14 cellular contexts compared by ENCODE assay signal in genomic region chr10:130904676-130905075, GRCh38.
"Had no signal": no experiment of that assay in that cellular context is flagged by ENCODE, and none has a peak within 500 bp of the region (broad histone marks: within the 10 kb centered on the region; RNA-seq: fewer than 3 reads in every experiment).

No MANE protein-coding gene starts in this region.

- H3K36me3 Mint-ChIP-seq: immature natural killer cell, memory B cell had no signal

- H3K27me3 Mint-ChIP-seq: effector memory CD8-positive, alpha-beta T cell; memory B cell had no signal

- H3K9me3 Mint-ChIP-seq: immature natural killer cell, memory B cell had no signal

- H3K4me3 Mint-ChIP-seq: effector memory CD8-positive, alpha-beta T cell; immature natural killer cell; memory B cell had no signal

- H3K27ac Mint-ChIP-seq: effector memory CD8-positive, alpha-beta T cell; immature natural killer cell; memory B cell had no signal

- H3K4me1 Mint-ChIP-seq: immature natural killer cell, memory B cell had no signal

- DNase-seq: dermis blood vessel endothelial cell; dorsolateral prefrontal cortex; effector CD8-positive, alpha-beta T cell; effector memory CD8-positive, alpha-beta T cell; foreskin keratinocyte; heart left ventricle; hypothalamus; immature natural killer cell; left colon; left ventricle myocardium inferior; mammary epithelial cell; mesendoderm; midbrain had no signal
